In the genomic region with DNA sequence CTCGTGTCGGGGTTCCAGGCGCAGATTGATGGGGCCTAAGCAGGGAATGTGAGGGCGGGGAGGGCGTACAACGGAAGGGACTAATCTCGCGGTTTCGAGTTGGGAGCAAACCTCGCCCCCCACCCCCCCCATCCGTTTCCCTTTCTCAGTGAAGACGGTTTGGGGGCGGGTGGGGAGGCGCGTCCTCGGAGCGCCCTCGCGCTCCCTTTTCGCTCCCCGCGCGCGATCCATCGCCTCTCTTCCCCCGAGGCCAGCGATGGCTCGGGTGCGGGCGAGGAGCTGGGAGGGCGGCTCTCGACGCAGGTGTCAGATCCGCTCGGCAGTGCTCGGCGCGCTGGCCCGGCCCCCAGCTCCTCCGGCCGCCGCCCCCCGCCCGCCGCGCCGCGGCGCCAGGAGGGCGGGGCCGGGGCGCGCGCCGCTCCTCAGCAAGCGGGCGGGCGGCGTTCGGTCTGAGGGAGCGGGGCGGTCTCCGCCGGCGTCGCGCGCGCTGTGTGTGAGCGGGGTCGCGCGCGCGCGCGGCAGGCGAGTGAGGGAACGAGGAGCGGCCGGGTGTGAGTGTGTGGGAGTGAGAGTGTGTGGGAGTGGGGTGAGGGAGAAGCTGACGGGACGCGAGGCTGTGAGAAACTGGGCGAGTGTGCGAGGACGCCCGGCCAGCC, we compare ENCODE assay signal across 9 cellular contexts. TPM values are rescaled to one million over a fixed set of nuclear protein-coding genes. Genes with fewer than 3 reads are reported as not detected.
A peak's percentile ranks its signal among the peaks of the same experiment; 100 is the strongest.
DNase-seq lines count a peak whose midpoint lies in the region; ATAC-seq and TF ChIP-seq lines count a peak whose summit lies in the region.
"Had no signal": no experiment of that assay in that cellular context is flagged by ENCODE, and none has a peak within 500 bp of the region (broad histone marks: within the 10 kb centered on the region; RNA-seq: fewer than 3 reads in every experiment).

A gene with protein sequence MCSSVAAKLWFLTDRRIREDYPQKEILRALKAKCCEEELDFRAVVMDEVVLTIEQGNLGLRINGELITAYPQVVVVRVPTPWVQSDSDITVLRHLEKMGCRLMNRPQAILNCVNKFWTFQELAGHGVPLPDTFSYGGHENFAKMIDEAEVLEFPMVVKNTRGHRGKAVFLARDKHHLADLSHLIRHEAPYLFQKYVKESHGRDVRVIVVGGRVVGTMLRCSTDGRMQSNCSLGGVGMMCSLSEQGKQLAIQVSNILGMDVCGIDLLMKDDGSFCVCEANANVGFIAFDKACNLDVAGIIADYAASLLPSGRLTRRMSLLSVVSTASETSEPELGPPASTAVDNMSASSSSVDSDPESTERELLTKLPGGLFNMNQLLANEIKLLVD (plus strand): TSS at position 516 of the 656 bp plus-strand sequence. CDS start 15,876 bp downstream, outside the sequence.

- peak within 1 kb of the TSS; percentile 67 for H3K4me3 ChIP-seq in AG09309 (ENCODE audit: control insufficient read depth, low read depth, low read length)
- peak within 1 kb of the TSS; percentile 100 for H3K4me3 ChIP-seq in endodermal cell (ENCODE audit: low read length)

- DNase-seq in AG09309 (ENCODE audit: low read depth) (no peak), NCI-H774 (lab: John Stamatoyannopoulos, UW) (peak; percentile 84), endodermal cell (peak; percentile 93), mesenteric fat pad (ENCODE audit: low spot score) (peak; percentile 94)
- DNase-seq in activated CD8-positive, alpha-beta memory T cell treated with anti-CD3 and anti-CD28 coated beads, Interleukin-2, amount 50 U/mL, for 1 hour (ENCODE audit: extremely low read depth): peak; percentile 43
- DNase-seq in stimulated activated CD8-positive, alpha-beta memory T cell treated with anti-CD3 and anti-CD28 coated beads, Interleukin-12 subunit alpha, Interleukin-12 subunit beta, amount 100 ng/mL, for 24 hours (ENCODE audit: extremely low read depth): peak; percentile 51

- peaks cover 20% of the 10 kb centered on the region for H3K36me3 ChIP-seq in endodermal cell (ENCODE audit: control insufficient read depth, insufficient read depth, low read length)

- WGBS in endodermal cell (ENCODE audit: insufficient coverage in 1 of 2, insufficient read length in 1 of 2), 2 experiments: 0% methylated on average over 5 to 83 of the region's 88 CpGs

- H3K9me3 ChIP-seq in endodermal cell (ENCODE audit: control insufficient read depth, low read length): no peaks in the 10 kb centered on the region

- TF ChIP-seq CTCF in AG09309 (IDR thresholded peaks at IDR 0.05; ENCODE audit: control insufficient read depth, insufficient read depth, low read depth, low read length, missing control alignments) (no peak), endodermal cell (conservative IDR thresholded peaks at IDR 0.05) (no peak)

- H3K9ac ChIP-seq in endodermal cell (ENCODE audit: extremely low read depth, low read length, poor library complexity, severe bottlenecking): peak within 1 kb of the TSS; percentile 94

- H3K4me1 Mint-ChIP-seq in endodermal cell: peaks cover 45% of the 10 kb centered on the region

- no peaks in the 10 kb centered on the region for H3K27me3 Mint-ChIP-seq in endodermal cell (ENCODE audit: insufficient read depth)

- H3K4me1 ChIP-seq in endodermal cell (ENCODE audit: control insufficient read depth, insufficient read depth, low read length): peaks cover 2% of the 10 kb centered on the region

- ATAC-seq in GM19043 (IDR thresholded peaks at IDR 0.05; ENCODE audit: low read depth, unreplicated experiment): peak; percentile 69
- peak; percentile 69 for ATAC-seq in HG03439 (IDR thresholded peaks at IDR 0.05; ENCODE audit: unreplicated experiment)
- ATAC-seq: HCT116 had no signal

- peak within 1 kb of the TSS; percentile 98 for H3K27ac Mint-ChIP-seq in endodermal cell

- H3K4me3 Mint-ChIP-seq in endodermal cell: peak within 1 kb of the TSS; percentile 88

- H3K27me3 ChIP-seq in endodermal cell (ENCODE audit: control insufficient read depth, insufficient read depth, low read length, poor library complexity, severe bottlenecking): no peaks in the 10 kb centered on the region

- peaks cover 16% of the 10 kb centered on the region for H3K36me3 Mint-ChIP-seq in endodermal cell (ENCODE audit: low read depth)

- peak within 1 kb of the TSS; percentile 95 for H3K27ac ChIP-seq in endodermal cell (ENCODE audit: low read depth, low read length)

- no peaks in the 10 kb centered on the region for H3K9me3 Mint-ChIP-seq in endodermal cell

RNA-seq across cellular contexts. Expression of the gene that starts here (rescaled TPM):
- total RNA-seq in endodermal cell: 100 to 1,000 TPM in 1 of 2 donors, 10 to 100 TPM in 1; 85.3 to 180 TPM
- 95.9 TPM for polyA plus RNA-seq in endodermal cell (2013, experiment 1 of 2)
- 78.5 TPM for polyA plus RNA-seq in endodermal cell (2013, experiment 2 of 2)
- total RNA-seq in mesenteric fat pad: 40.7 TPM
